ENCODE assay signal across 8 cellular contexts in the genomic region with DNA sequence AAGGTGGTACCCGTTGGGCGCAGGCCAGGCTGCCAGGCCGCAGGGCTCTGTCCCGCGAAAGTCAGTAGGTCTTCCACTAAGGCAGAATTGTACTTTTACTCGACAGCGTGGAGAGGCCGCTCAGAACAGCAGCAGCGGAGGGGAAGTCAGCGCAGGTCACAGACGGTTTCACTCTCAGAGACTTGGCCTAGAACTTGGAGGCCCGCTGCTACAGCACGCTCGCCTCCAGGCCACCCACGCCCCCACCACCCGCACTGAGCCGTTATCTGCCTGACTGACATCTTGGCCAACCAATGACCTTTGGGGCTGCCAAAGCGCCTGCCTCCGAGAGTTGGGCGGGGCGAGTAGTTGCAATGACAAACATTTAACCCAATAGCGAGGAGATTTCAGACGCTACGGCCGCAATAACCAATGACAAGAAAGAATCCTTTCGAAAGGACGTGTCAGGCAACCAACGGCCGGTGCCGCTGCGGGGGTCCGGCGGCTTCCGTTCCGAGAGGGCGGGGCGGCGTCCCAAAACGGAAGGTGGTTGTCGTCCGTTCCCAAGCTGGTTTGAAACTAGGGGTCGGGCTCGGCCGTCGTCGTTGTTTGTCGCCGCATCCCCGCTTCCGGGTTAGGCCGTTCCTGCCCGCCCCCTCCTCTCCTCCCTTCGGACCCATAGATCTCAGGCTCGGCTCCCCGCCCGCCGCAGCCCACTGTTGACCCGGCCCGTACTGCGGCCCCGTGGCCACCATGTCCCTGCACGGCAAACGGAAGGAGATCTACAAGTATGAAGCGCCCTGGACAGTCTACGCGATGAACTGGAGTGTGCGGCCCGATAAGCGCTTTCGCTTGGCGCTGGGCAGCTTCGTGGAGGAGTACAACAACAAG. TPM values are rescaled to one million over a fixed set of nuclear protein-coding genes. Genes with fewer than 3 reads are reported as not detected.
DNase-seq lines count a peak whose midpoint lies in the region; ATAC-seq and TF ChIP-seq lines count a peak whose summit lies in the region.

A gene with protein sequence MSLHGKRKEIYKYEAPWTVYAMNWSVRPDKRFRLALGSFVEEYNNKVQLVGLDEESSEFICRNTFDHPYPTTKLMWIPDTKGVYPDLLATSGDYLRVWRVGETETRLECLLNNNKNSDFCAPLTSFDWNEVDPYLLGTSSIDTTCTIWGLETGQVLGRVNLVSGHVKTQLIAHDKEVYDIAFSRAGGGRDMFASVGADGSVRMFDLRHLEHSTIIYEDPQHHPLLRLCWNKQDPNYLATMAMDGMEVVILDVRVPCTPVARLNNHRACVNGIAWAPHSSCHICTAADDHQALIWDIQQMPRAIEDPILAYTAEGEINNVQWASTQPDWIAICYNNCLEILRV (plus strand): TSS at position 532 of the 870 bp plus-strand sequence. CDS start 201 bp downstream, at position 733.

- H3K9me3 ChIP-seq in CD8-positive, alpha-beta T cell (ENCODE audit: low read length) = no peaks in the 10 kb centered on the region
- no peaks in the 10 kb centered on the region for H3K9me3 ChIP-seq in lung (ENCODE audit: control insufficient read depth in 2 of 2, insufficient read depth in 1 of 2, low read length in 1 of 2)

- H3K27ac ChIP-seq in CD8-positive, alpha-beta T cell (ENCODE audit: low read depth, low read length) = peak within 1 kb of the TSS; percentile 86
- peak within 1 kb of the TSS; percentile 88 to 89 for H3K27ac ChIP-seq in lung (ENCODE audit: low read depth in 1 of 2, low read length in 1 of 2)

- H3K27me3 Mint-ChIP-seq in CD8-positive, alpha-beta T cell (ENCODE audit: low read depth) = no peaks in the 10 kb centered on the region

- no peaks in the 10 kb centered on the region for H3K36me3 ChIP-seq in CD8-positive, alpha-beta T cell (ENCODE audit: insufficient read depth, low read length)
- H3K36me3 ChIP-seq in lung (ENCODE audit: control insufficient read depth in 2 of 2, insufficient read depth in 2 of 2, low read length in 2 of 2) = no peaks in the 10 kb centered on the region

- TF ChIP-seq CTCF in CD8-positive, alpha-beta T cell (IDR thresholded peaks at IDR 0.05) = no peak
- TF ChIP-seq CTCF in lung (IDR thresholded peaks at IDR 0.05; ENCODE audit: control extremely low read depth, extremely low read depth) = no peak

- intact Hi-C loops in CD8-positive, alpha-beta T cell (cut with DNase I, micrococcal nuclease) = loop anchor here (1.0 to 10.0 kb wide), 11 partner anchors 27 to 293 kb away; a partner anchor contains a TSS

- H3K9me3 Mint-ChIP-seq in CD8-positive, alpha-beta T cell = no peaks in the 10 kb centered on the region

- H3K27ac Mint-ChIP-seq in CD8-positive, alpha-beta T cell = peak within 1 kb of the TSS; percentile 98

- H3K4me3 ChIP-seq in CD8-positive, alpha-beta T cell (ENCODE audit: low read depth, low read length) = peak within 1 kb of the TSS; percentile 100
- peak within 1 kb of the TSS; percentile 75 for H3K4me3 ChIP-seq in lung

- ATAC-seq in CD8-positive, alpha-beta T cell = peak; percentile 94
- ATAC-seq in GM19467 (IDR thresholded peaks at IDR 0.05; ENCODE audit: unreplicated experiment) (peak; percentile 93), lung (ENCODE audit: insufficient read depth, low FRiP score) (peak; percentile 98)

- H3K36me3 Mint-ChIP-seq in CD8-positive, alpha-beta T cell = peaks cover 33% of the 10 kb centered on the region

- CTCF ChIA-PET in CD8-positive, alpha-beta T cell (lab: Charles Lee) = interaction anchor here (1.0 to 3.4 kb wide), 4 partner anchors 62 to 125 kb away, joined by 3 to 13 read pairs (median 10); no protein-coding TSS in a partner anchor

- no peaks in the 10 kb centered on the region for H3K27me3 ChIP-seq in CD8-positive, alpha-beta T cell (ENCODE audit: insufficient read depth, low read length)
- no peaks in the 10 kb centered on the region for H3K27me3 ChIP-seq in lung (ENCODE audit: control insufficient read depth, insufficient read depth)

- POLR2A ChIA-PET in CD8-positive, alpha-beta T cell (lab: Charles Lee) = interaction anchor here (0.7 to 2.0 kb wide), 9 partner anchors 43 to 957 kb away, joined by 3 to 11 read pairs (median 4); a partner anchor contains a TSS

- 0% methylated on average over 68 to 72 of the region's 72 CpGs for WGBS in lung, 2 donors

- peak; percentile 99 to 100 (median 99) for DNase-seq in CD8-positive, alpha-beta T cell
- DNase-seq in HS-27A (ENCODE audit: low read depth) = peak; percentile 93
- peak; percentile 96 for DNase-seq in NK-92 (lab: John Stamatoyannopoulos, UW; ENCODE audit: unreplicated experiment)
- DNase-seq in activated CD8-positive, alpha-beta memory T cell treated with anti-CD3 and anti-CD28 coated beads for 1 hour (ENCODE audit: extremely low read depth in 1 of 2, low read depth in 1 of 2) = peak; percentile 98 to 100
- DNase-seq in effector CD4-positive, alpha-beta T cell = peak; percentile 100
- peak; percentile 100 for DNase-seq in lung (ENCODE audit: low spot score)
- peak; percentile 97 to 100 (median 100) for DNase-seq in stimulated activated CD4-positive, alpha-beta T cell treated with anti-CD3 and anti-CD28 coated beads, TNF-alpha, amount 100 ng/mL, for 4 hours (ENCODE audit: low read depth in 3 of 3)

- H3K4me1 ChIP-seq in CD8-positive, alpha-beta T cell (ENCODE audit: insufficient read depth, low read length) = peaks cover 39% of the 10 kb centered on the region
- H3K4me1 ChIP-seq in lung (ENCODE audit: control insufficient read depth in 2 of 2, insufficient read depth in 2 of 2, low read length in 2 of 2) = peaks cover 6 to 18% of the 10 kb centered on the region in 2 donors

- H3K4me1 Mint-ChIP-seq in CD8-positive, alpha-beta T cell (ENCODE audit: low read depth) = peaks cover 45% of the 10 kb centered on the region

- peak within 1 kb of the TSS; percentile 98 for H3K4me3 Mint-ChIP-seq in CD8-positive, alpha-beta T cell

RNA-seq across cellular contexts. Expression of the gene that starts here (rescaled TPM):
- 10 to 100 TPM; 10.7 to 11.7 TPM for total RNA-seq in CD8-positive, alpha-beta T cell
- total RNA-seq in lung = 10 to 100 TPM; 58.7 to 76.6 TPM
- polyA plus RNA-seq in lung = 10 to 100 TPM; 21.7 to 29.5 TPM

Comparison
In these comparisons a context has a peak if more than half of its experiments do, and no peak if none do; other contexts are left out.
1. Peak in every context shown above with its lines: DNase-seq, ATAC-seq, H3K4me3 ChIP-seq and H3K27ac ChIP-seq.
2. RNA of the gene that starts here (total RNA-seq): 58.7 to 76.6 TPM in lung; 10.7 to 11.7 TPM in CD8-positive, alpha-beta T cell; every median in the first group is over 4 times any median in the second.